ENCODE assay signal across 22 cellular contexts in the genomic region with DNA sequence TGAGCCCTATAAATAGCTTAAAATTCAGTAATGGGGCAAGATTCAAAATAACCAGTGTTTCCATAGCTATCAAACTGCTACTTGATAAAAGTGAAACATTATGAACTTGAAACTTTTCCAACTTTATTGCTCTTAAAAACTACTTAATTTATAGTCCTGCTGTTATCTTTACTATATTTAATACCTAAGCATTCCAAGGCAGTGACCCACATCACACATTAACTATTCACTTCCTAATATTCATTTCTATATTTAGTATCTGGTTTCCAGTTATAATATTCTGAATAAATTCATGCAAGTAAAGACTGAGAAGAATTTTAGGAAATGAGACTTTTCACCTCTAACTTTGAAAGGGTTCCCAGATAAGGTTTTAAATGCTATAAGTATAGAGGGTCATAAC.
DNase-seq lines count a peak whose midpoint lies in the region; ATAC-seq and TF ChIP-seq lines count a peak whose summit lies in the region.
"Had no signal": no experiment of that assay in that cellular context is flagged by ENCODE, and none has a peak within 500 bp of the region (broad histone marks: within the 10 kb centered on the region; RNA-seq: fewer than 3 reads in every experiment).

No MANE protein-coding gene starts in this region.

- no peak overlapping the region for H3K27ac Mint-ChIP-seq in MCF 10A (ENCODE audit: low read depth, unreplicated experiment)
- peak overlapping the region in 3 of 5 experiments; percentile 54 to 69 (median 66) for H3K27ac Mint-ChIP-seq in brain
- peak overlapping the region; percentile 45 for H3K27ac Mint-ChIP-seq in type B pancreatic cell
- no peak overlapping the region for H3K27ac Mint-ChIP-seq in immature natural killer cell
- H3K27ac Mint-ChIP-seq: activated naive CD4-positive, alpha-beta T cell treated with anti-CD3 and anti-CD28 coated beads, Interleukin-2, amount 50 U/mL, for 72 hours; activated T-cell treated with anti-CD3 and anti-CD28 coated beads, Interleukin-2, amount 50 U/mL, for 24 hours had no signal

- H3K36me3 ChIP-seq in breast epithelium = no peaks in the 10 kb centered on the region
- peaks cover 35% of the 10 kb centered on the region for H3K36me3 ChIP-seq in osteoblast (ENCODE audit: insufficient read depth, low read length)
- H3K36me3 ChIP-seq in upper lobe of left lung = no peaks in the 10 kb centered on the region
- H3K36me3 ChIP-seq: BLaER1 treated with 17β-estradiol and CSF1 and Interleukin-3, amounts not matched to agents 10 nM and 100 nM had no signal

- ATAC-seq in upper lobe of left lung (ENCODE audit: low FRiP score in 2 of 2) = no peak
- ATAC-seq: activated naive CD4-positive, alpha-beta T cell treated with anti-CD3 and anti-CD28 coated beads, Interleukin-2, amount 50 U/mL, for 72 hours; esophagus mucosa; sciatic nerve had no signal

- TF ChIP-seq CTCF in breast epithelium (IDR thresholded peaks at IDR 0.05) (no peak), MCF 10A (IDR thresholded peaks at IDR 0.05; ENCODE audit: unreplicated experiment) (no peak), brain (conservative IDR thresholded peaks at IDR 0.05) (no peak), osteoblast (IDR thresholded peaks at IDR 0.05; ENCODE audit: extremely low read depth, low read depth, low read length) (no peak), type B pancreatic cell (conservative IDR thresholded peaks at IDR 0.05) (no peak), upper lobe of left lung (IDR thresholded peaks at IDR 0.05) (no peak)

- intact Hi-C loops in breast epithelium (cut with DNase I; ENCODE audit: low total_unique reads) = no loop called here
- intact Hi-C loops in MCF 10A (cut with micrococcal nuclease) = no loop called here

- H4K20me1 ChIP-seq in osteoblast (ENCODE audit: insufficient read depth, low read length) = peaks cover 11% of the 10 kb centered on the region
- H4K20me1 ChIP-seq: BLaER1 treated with 17β-estradiol and CSF1 and Interleukin-3, amounts not matched to agents 10 nM and 100 nM had no signal

- H3K27me3 Mint-ChIP-seq in MCF 10A (ENCODE audit: insufficient read depth, unreplicated experiment) (no peaks in the 10 kb centered on the region), brain (no peaks in the 10 kb centered on the region), type B pancreatic cell (no peaks in the 10 kb centered on the region), immature natural killer cell (ENCODE audit: low read depth in 3 of 3) (peaks cover 1 to 3% (median 3%) of the 10 kb centered on the region in 3 donors)

- no peaks in the 10 kb centered on the region for H3K27me3 ChIP-seq in breast epithelium
- H3K27me3 ChIP-seq in osteoblast (ENCODE audit: insufficient read depth, low read length) = no peaks in the 10 kb centered on the region
- no peaks in the 10 kb centered on the region for H3K27me3 ChIP-seq in upper lobe of left lung
- H3K27me3 ChIP-seq: BLaER1 treated with 17β-estradiol and CSF1 and Interleukin-3, amounts not matched to agents 10 nM and 100 nM had no signal

- POLR2A ChIA-PET in MCF 10A (lab: Yijun Ruan, JAX) = no interaction called here

- no peak for TF ChIP-seq EP300 in upper lobe of left lung (IDR thresholded peaks at IDR 0.05)

- H3K4me1 ChIP-seq in breast epithelium (peaks cover 0 to 10% of the 10 kb centered on the region in 2 donors), osteoblast (ENCODE audit: insufficient read depth, low read length) (peaks cover 56% of the 10 kb centered on the region), upper lobe of left lung (peaks cover 11 to 32% (median 13%) of the 10 kb centered on the region in 4 donors)

- no peak overlapping the region for H3K4me3 Mint-ChIP-seq in MCF 10A (ENCODE audit: unreplicated experiment)
- peak overlapping the region in 2 of 5 experiments; percentile 21 to 33 for H3K4me3 Mint-ChIP-seq in brain
- no peak overlapping the region for H3K4me3 Mint-ChIP-seq in type B pancreatic cell
- no peak overlapping the region for H3K4me3 Mint-ChIP-seq in immature natural killer cell
- H3K4me3 Mint-ChIP-seq: activated T-cell treated with anti-CD3 and anti-CD28 coated beads, Interleukin-2, amount 50 U/mL, for 24 hours had no signal

- TF ChIP-seq POLR2A in breast epithelium (IDR thresholded peaks at IDR 0.05) (no peak), upper lobe of left lung (IDR thresholded peaks at IDR 0.05) (no peak)

- H3K9me3 Mint-ChIP-seq in MCF 10A (ENCODE audit: unreplicated experiment) = no peaks in the 10 kb centered on the region
- H3K9me3 Mint-ChIP-seq in brain = no peaks in the 10 kb centered on the region
- no peaks in the 10 kb centered on the region for H3K9me3 Mint-ChIP-seq in type B pancreatic cell
- H3K9me3 Mint-ChIP-seq in immature natural killer cell = no peaks in the 10 kb centered on the region
- H3K9me3 Mint-ChIP-seq: activated naive CD4-positive, alpha-beta T cell treated with anti-CD3 and anti-CD28 coated beads, Interleukin-2, amount 50 U/mL, for 72 hours; activated T-cell treated with anti-CD3 and anti-CD28 coated beads, Interleukin-2, amount 50 U/mL, for 24 hours had no signal

- H3K27ac ChIP-seq in breast epithelium (peak overlapping the region; percentile 23 to 49), osteoblast (ENCODE audit: low read depth, low read length) (no peak overlapping the region), upper lobe of left lung (peak overlapping the region in 2 of 4 donors; percentile 67 to 71)
- H3K27ac ChIP-seq: 22Rv1; BLaER1 treated with 17β-estradiol and CSF1 and Interleukin-3, amounts not matched to agents 10 nM and 100 nM; KMS-11 had no signal

- peaks cover 79% of the 10 kb centered on the region for H3K79me2 ChIP-seq in osteoblast (ENCODE audit: insufficient read depth, low read length)

- no peak overlapping the region for H2AFZ ChIP-seq in osteoblast (ENCODE audit: low read length)

- H3K4me1 Mint-ChIP-seq in MCF 10A (ENCODE audit: insufficient read depth, unreplicated experiment) = peaks cover 26% of the 10 kb centered on the region
- peaks cover 48% of the 10 kb centered on the region for H3K4me1 Mint-ChIP-seq in brain
- H3K4me1 Mint-ChIP-seq in type B pancreatic cell (ENCODE audit: unreplicated experiment) = peaks cover 38% of the 10 kb centered on the region
- no peaks in the 10 kb centered on the region for H3K4me1 Mint-ChIP-seq in immature natural killer cell

- no peaks in the 10 kb centered on the region for H3K9me3 ChIP-seq in breast epithelium
- H3K9me3 ChIP-seq in osteoblast (ENCODE audit: low read depth, low read length) = no peaks in the 10 kb centered on the region
- H3K9me3 ChIP-seq in upper lobe of left lung = no peaks in the 10 kb centered on the region
- H3K9me3 ChIP-seq: BLaER1 treated with 17β-estradiol and CSF1 and Interleukin-3, amounts not matched to agents 10 nM and 100 nM had no signal

- DNase-seq in breast epithelium (ENCODE audit: low spot score in 2 of 2) (no peak), MCF 10A (ENCODE audit: unreplicated experiment) (no peak), osteoblast (ENCODE audit: insufficient read length, low spot score, missing footprints) (no peak), type B pancreatic cell (ENCODE audit: extremely low spot score, unreplicated experiment) (no peak), immature natural killer cell (no peak), upper lobe of left lung (no peak), inferior parietal cortex (ENCODE audit: extremely low spot score) (no peak)
- DNase-seq: activated CD4-positive, alpha-beta T cell treated with anti-CD3 and anti-CD28 coated beads, Interleukin-2, amount 50 U/mL, for 48 hours; activated T-cell treated with anti-CD3 and anti-CD28 coated beads, Interleukin-2, amount 50 U/mL, for 24 hours; DMS153; NCI-H1105 treated with DMSO at 0.1 percent for 48 hours; NCI-H748 treated with DMSO at 0.1 percent for 48 hours; stimulated activated CD4-positive, alpha-beta T cell treated with anti-CD3 and anti-CD28 coated beads, Interleukin-4, amount 100 ng/mL, for 1 hour; stimulated activated CD8-positive, alpha-beta memory T cell treated with anti-CD3 and anti-CD28 coated beads, Interleukin-4, amount 100 ng/mL, for 48 hours; SW 1271 had no signal

- CTCF ChIA-PET in MCF 10A (lab: Yijun Ruan, JAX) = interaction anchor here (0.6 kb wide), 1 partner anchor 88 kb away, joined by 3 read pairs; no protein-coding TSS in a partner anchor

- no TSS peak for BruUV-seq in MCF 10A (replicated peaks; lab: Mats Ljungman, UMichigan)

- H3K36me3 Mint-ChIP-seq in MCF 10A (ENCODE audit: insufficient read depth, unreplicated experiment) = no peaks in the 10 kb centered on the region
- H3K36me3 Mint-ChIP-seq in brain = no peaks in the 10 kb centered on the region
- H3K36me3 Mint-ChIP-seq in type B pancreatic cell = no peaks in the 10 kb centered on the region
- no peaks in the 10 kb centered on the region for H3K36me3 Mint-ChIP-seq in immature natural killer cell
- H3K36me3 Mint-ChIP-seq: activated naive CD4-positive, alpha-beta T cell treated with anti-CD3 and anti-CD28 coated beads, Interleukin-2, amount 50 U/mL, for 72 hours had no signal

- no peak overlapping the region for H3K4me3 ChIP-seq in breast epithelium
- no peak overlapping the region for H3K4me3 ChIP-seq in osteoblast (ENCODE audit: insufficient read depth, low read length)
- H3K4me3 ChIP-seq in upper lobe of left lung = no peak overlapping the region
- H3K4me3 ChIP-seq: BLaER1 treated with 17β-estradiol and CSF1 and Interleukin-3, amounts not matched to agents 10 nM and 100 nM had no signal

- H3K4me2 ChIP-seq in osteoblast (ENCODE audit: insufficient read depth, low read length) = peak overlapping the region; percentile 32
- H3K4me2 ChIP-seq: BLaER1 treated with 17β-estradiol and CSF1 and Interleukin-3, amounts not matched to agents 10 nM and 100 nM; KMS-11 had no signal

Comparison
In these comparisons a context has a peak if more than half of its experiments do, and no peak if none do; other contexts are left out.
1. H3K27ac Mint-ChIP-seq: peak in brain (3 of 5) and type B pancreatic cell (single experiment); none in MCF 10A (single experiment) and immature natural killer cell (0 of 6).